12 cellular contexts compared by ENCODE assay signal in genomic region chr3:56593455-56594158, GRCh38. TPM values are rescaled to one million over a fixed set of nuclear protein-coding genes. Genes with fewer than 3 reads are reported as not detected.
DNase-seq lines count a peak whose midpoint lies in the region; TF ChIP-seq lines count a peak whose summit lies in the region.
"Had no signal": no experiment of that assay in that cellular context is flagged by ENCODE, and none has a peak within 500 bp of the region (broad histone marks: within the 10 kb centered on the region; RNA-seq: fewer than 3 reads in every experiment).

No MANE protein-coding gene starts in this region.

- peaks cover 42% of the 10 kb centered on the region for H3K36me3 Mint-ChIP-seq in activated CD4-positive, alpha-beta T cell treated with anti-CD3 and anti-CD28 coated beads, Interleukin-2, amount 10 ng/mL, durations not matched to agents 7 days and 5 days (ENCODE audit: low read depth)
- peaks cover 59% of the 10 kb centered on the region for H3K36me3 Mint-ChIP-seq in stimulated activated naive CD8-positive, alpha-beta T cell treated with anti-CD3 and anti-CD28 coated beads, Interleukin-15, Interleukin-2, amounts not matched to agents 100 ng/mL and 50 ng/mL, for 24 hours (ENCODE audit: low read depth)

- peaks cover 14% of the 10 kb centered on the region for H3K9me3 Mint-ChIP-seq in activated CD4-positive, alpha-beta T cell treated with anti-CD3 and anti-CD28 coated beads, Interleukin-2, amount 10 ng/mL, durations not matched to agents 7 days and 5 days
- peaks cover 5% of the 10 kb centered on the region for H3K9me3 Mint-ChIP-seq in stimulated activated naive CD8-positive, alpha-beta T cell treated with anti-CD3 and anti-CD28 coated beads, Interleukin-15, Interleukin-2, amounts not matched to agents 100 ng/mL and 50 ng/mL, for 24 hours

- H3K27ac Mint-ChIP-seq in activated CD4-positive, alpha-beta T cell treated with anti-CD3 and anti-CD28 coated beads, Interleukin-2, amount 10 ng/mL, durations not matched to agents 7 days and 5 days = peak overlapping the region; percentile 87
- H3K27ac Mint-ChIP-seq in stimulated activated naive CD8-positive, alpha-beta T cell treated with anti-CD3 and anti-CD28 coated beads, Interleukin-15, Interleukin-2, amounts not matched to agents 100 ng/mL and 50 ng/mL, for 24 hours = peak overlapping the region; percentile 26

- H3K36me3 ChIP-seq in left ventricle myocardium inferior = peaks cover 51% of the 10 kb centered on the region

- peaks cover 49% of the 10 kb centered on the region for H3K4me1 Mint-ChIP-seq in activated CD4-positive, alpha-beta T cell treated with anti-CD3 and anti-CD28 coated beads, Interleukin-2, amount 10 ng/mL, durations not matched to agents 7 days and 5 days
- H3K4me1 Mint-ChIP-seq in stimulated activated naive CD8-positive, alpha-beta T cell treated with anti-CD3 and anti-CD28 coated beads, Interleukin-15, Interleukin-2, amounts not matched to agents 100 ng/mL and 50 ng/mL, for 24 hours (ENCODE audit: low read depth) = peaks cover 54% of the 10 kb centered on the region

- DNase-seq in activated T-cell treated with anti-CD3 and anti-CD28 coated beads for 1 hour (ENCODE audit: low read depth) (peak; percentile 32), LoVo (ENCODE audit: low spot score) (no peak), left ventricle myocardium inferior (no peak), NCI-H146 treated with DMSO at 0.1 percent for 48 hours (lab: John Stamatoyannopoulos, UW; ENCODE audit: unreplicated experiment) (no peak)
- no peak for DNase-seq in activated T-cell treated with anti-CD3 and anti-CD28 coated beads, Interleukin-2, amount 50 U/mL, for 48 hours
- DNase-seq in activated CD4-positive, alpha-beta T cell treated with anti-CD3 and anti-CD28 coated beads, Interleukin-2, amount 10 ng/mL, durations not matched to agents 7 days and 5 days = peak; percentile 82
- peak; percentile 73 for DNase-seq in central memory CD4-positive, alpha-beta T cell
- DNase-seq: amniotic stem cell, EL, gastrocnemius medialis, NCI-H1092 treated with DMSO at 0.1 percent for 48 hours had no signal

- POLR2A ChIA-PET in activated CD4-positive, alpha-beta T cell treated with anti-CD3 and anti-CD28 coated beads, Interleukin-2, amount 10 ng/mL, durations not matched to agents 7 days and 5 days (lab: Charles Lee) = no interaction called here

- H3K27me3 ChIP-seq in left ventricle myocardium inferior (ENCODE audit: low read depth) = no peaks in the 10 kb centered on the region
- H3K27me3 ChIP-seq: gastrocnemius medialis had no signal

- H3K27me3 Mint-ChIP-seq in activated CD4-positive, alpha-beta T cell treated with anti-CD3 and anti-CD28 coated beads, Interleukin-2, amount 10 ng/mL, durations not matched to agents 7 days and 5 days = no peaks in the 10 kb centered on the region
- no peaks in the 10 kb centered on the region for H3K27me3 Mint-ChIP-seq in stimulated activated naive CD8-positive, alpha-beta T cell treated with anti-CD3 and anti-CD28 coated beads, Interleukin-15, Interleukin-2, amounts not matched to agents 100 ng/mL and 50 ng/mL, for 24 hours

- CTCF ChIA-PET in activated CD4-positive, alpha-beta T cell treated with anti-CD3 and anti-CD28 coated beads, Interleukin-2, amount 10 ng/mL, durations not matched to agents 7 days and 5 days (lab: Charles Lee) = interaction anchor here (1.0 kb wide), 1 partner anchor 88 kb away, joined by 4 read pairs; no protein-coding TSS in a partner anchor

- intact Hi-C loops in left ventricle myocardium inferior (cut with micrococcal nuclease) = no loop called here

- H3K27ac ChIP-seq in left ventricle myocardium inferior (replicated peaks) = no peak overlapping the region
- H3K27ac ChIP-seq: gastrocnemius medialis had no signal

- H3K4me3 ChIP-seq in left ventricle myocardium inferior = no peak overlapping the region
- H3K4me3 ChIP-seq: gastrocnemius medialis had no signal

- peaks cover 14% of the 10 kb centered on the region for H3K9me3 ChIP-seq in left ventricle myocardium inferior (replicated peaks)
- H3K9me3 ChIP-seq: gastrocnemius medialis had no signal

- no peaks in the 10 kb centered on the region for H3K4me1 ChIP-seq in left ventricle myocardium inferior
- H3K4me1 ChIP-seq: gastrocnemius medialis had no signal

- peak overlapping the region; percentile 65 for H3K4me3 Mint-ChIP-seq in activated CD4-positive, alpha-beta T cell treated with anti-CD3 and anti-CD28 coated beads, Interleukin-2, amount 10 ng/mL, durations not matched to agents 7 days and 5 days
- no peak overlapping the region for H3K4me3 Mint-ChIP-seq in stimulated activated naive CD8-positive, alpha-beta T cell treated with anti-CD3 and anti-CD28 coated beads, Interleukin-15, Interleukin-2, amounts not matched to agents 100 ng/mL and 50 ng/mL, for 24 hours

- no peak for TF ChIP-seq CTCF in left ventricle myocardium inferior (IDR thresholded peaks at IDR 0.05; ENCODE audit: borderline replicate concordance)

RNA-seq across cellular contexts. Expression of gene CCDC66, which starts 36.6 kb away (rescaled TPM):
- total RNA-seq in activated CD4-positive, alpha-beta T cell treated with anti-CD3 and anti-CD28 coated beads, Interleukin-2, amount 10 ng/mL, durations not matched to agents 7 days and 5 days = 10 to 100 TPM; 38.2 to 40.0 TPM
- total RNA-seq in left ventricle myocardium inferior = 18.3 TPM

Comparison
In these comparisons a context has a peak if more than half of its experiments do, and no peak if none do; other contexts are left out.
1. DNase-seq: peak in activated T-cell treated with anti-CD3 and anti-CD28 coated beads for 1 hour (single experiment), activated CD4-positive, alpha-beta T cell treated with anti-CD3 and anti-CD28 coated beads, Interleukin-2, amount 10 ng/mL, durations not matched to agents 7 days and 5 days (single experiment) and central memory CD4-positive, alpha-beta T cell (single experiment); none in activated T-cell treated with anti-CD3 and anti-CD28 coated beads, Interleukin-2, amount 50 U/mL, for 48 hours (0 of 2), LoVo (single experiment), left ventricle myocardium inferior (single experiment) and NCI-H146 treated with DMSO at 0.1 percent for 48 hours (single experiment).